8 cellular contexts compared by ENCODE assay signal in genomic region chr18:68714707-68715496, GRCh38. TPM values are rescaled to one million over a fixed set of nuclear protein-coding genes. Genes with fewer than 3 reads are reported as not detected.
A peak's percentile ranks its signal among the peaks of the same experiment; 100 is the strongest.
DNase-seq lines count a peak whose midpoint lies in the region; ATAC-seq, FAIRE-seq and TF ChIP-seq lines count a peak whose summit lies in the region.

A gene with protein sequence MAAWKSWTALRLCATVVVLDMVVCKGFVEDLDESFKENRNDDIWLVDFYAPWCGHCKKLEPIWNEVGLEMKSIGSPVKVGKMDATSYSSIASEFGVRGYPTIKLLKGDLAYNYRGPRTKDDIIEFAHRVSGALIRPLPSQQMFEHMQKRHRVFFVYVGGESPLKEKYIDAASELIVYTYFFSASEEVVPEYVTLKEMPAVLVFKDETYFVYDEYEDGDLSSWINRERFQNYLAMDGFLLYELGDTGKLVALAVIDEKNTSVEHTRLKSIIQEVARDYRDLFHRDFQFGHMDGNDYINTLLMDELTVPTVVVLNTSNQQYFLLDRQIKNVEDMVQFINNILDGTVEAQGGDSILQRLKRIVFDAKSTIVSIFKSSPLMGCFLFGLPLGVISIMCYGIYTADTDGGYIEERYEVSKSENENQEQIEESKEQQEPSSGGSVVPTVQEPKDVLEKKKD (minus strand): TSS chr18:68715108. CDS start chr18:68714981, 127 bp downstream.

- peak within 1 kb of the TSS; percentile 39 to 81 for H3K27ac ChIP-seq in kidney (ENCODE audit: low read depth in 2 of 2, low read length in 2 of 2)

- DNase-seq in AG10803 (ENCODE audit: low read depth) (peak; percentile 90), NCI-H460 (ENCODE audit: extremely low read depth, low read depth) (peak; percentile 87), cerebellum (ENCODE audit: low spot score) (peak; percentile 92), kidney (peak; percentile 97)
- DNase-seq in activated CD4-positive, CD25-positive, alpha-beta regulatory T cell treated with anti-CD3 and anti-CD28 coated beads, Interleukin-2, amount 50 U/mL, for 72 hours = peak; percentile 89
- peak; percentile 95 for DNase-seq in stimulated activated CD4-positive, alpha-beta T cell treated with anti-CD3 and anti-CD28 coated beads, Interleukin-15, amount 100 ng/mL, for 24 hours

- FAIRE-seq in kidney (lab: Jason Lieb, UNC) = no peak

- TF ChIP-seq CTCF in AG10803 (conservative IDR thresholded peaks at IDR 0.05; ENCODE audit: low read length) (no peak), kidney (IDR thresholded peaks at IDR 0.05; ENCODE audit: borderline replicate concordance, extremely low read depth, insufficient read depth) (no peak)

- no peaks in the 10 kb centered on the region for H3K9me3 ChIP-seq in kidney (ENCODE audit: control insufficient read depth in 1 of 2, low read length in 2 of 2)

- H3K4me1 ChIP-seq in kidney (ENCODE audit: control insufficient read depth in 1 of 2, insufficient read depth in 1 of 2, low read depth in 1 of 2, low read length in 2 of 2) = peaks cover 4 to 5% of the 10 kb centered on the region in 2 donors

- H3K9ac ChIP-seq in kidney (ENCODE audit: low read length in 2 of 2) = peak within 1 kb of the TSS; percentile 57 to 80

- peaks cover 5 to 6% of the 10 kb centered on the region in 2 donors for H3K36me3 ChIP-seq in kidney (ENCODE audit: control insufficient read depth in 1 of 2, insufficient read depth in 2 of 2, low read length in 2 of 2)

- intact Hi-C loops in kidney (cut with DNase I) = no loop called here

- ATAC-seq in GM19043 (IDR thresholded peaks at IDR 0.05; ENCODE audit: low read depth, unreplicated experiment) = peak; percentile 92
- peak; percentile 96 for ATAC-seq in HG03378 (IDR thresholded peaks at IDR 0.05; ENCODE audit: unreplicated experiment)

- H3K4me3 ChIP-seq in AG10803 (ENCODE audit: low read length) (peak within 1 kb of the TSS; percentile 90), kidney (ENCODE audit: low read length in 2 of 2) (peak within 1 kb of the TSS; percentile 90 to 92)

RNA-seq across cellular contexts. Expression of the gene that starts here (rescaled TPM):
- total RNA-seq in NCI-H460 (2014; rRNA removed; shearing (Covaris generic)) = 68.0 and 78.7 TPM in 2 replicates
- 165 and 203 TPM in 2 replicates for polyA plus RNA-seq in NCI-H460 (2014; cell fraction: nucleus; rRNA removed)
- total RNA-seq in cerebellum = 92.3 TPM
- total RNA-seq in kidney = 52.7 TPM
- 14.4 TPM for polyA plus RNA-seq in kidney (ENCODE audit: insufficient read depth, low read depth, low replicate concordance)

Comparison
In these comparisons a context has a peak if more than half of its experiments do, and no peak if none do; other contexts are left out.
1. Peak in every context shown above with its lines: DNase-seq, ATAC-seq, H3K4me3 ChIP-seq and H3K27ac ChIP-seq.